15 cellular contexts compared by ENCODE assay signal in the genomic region with DNA sequence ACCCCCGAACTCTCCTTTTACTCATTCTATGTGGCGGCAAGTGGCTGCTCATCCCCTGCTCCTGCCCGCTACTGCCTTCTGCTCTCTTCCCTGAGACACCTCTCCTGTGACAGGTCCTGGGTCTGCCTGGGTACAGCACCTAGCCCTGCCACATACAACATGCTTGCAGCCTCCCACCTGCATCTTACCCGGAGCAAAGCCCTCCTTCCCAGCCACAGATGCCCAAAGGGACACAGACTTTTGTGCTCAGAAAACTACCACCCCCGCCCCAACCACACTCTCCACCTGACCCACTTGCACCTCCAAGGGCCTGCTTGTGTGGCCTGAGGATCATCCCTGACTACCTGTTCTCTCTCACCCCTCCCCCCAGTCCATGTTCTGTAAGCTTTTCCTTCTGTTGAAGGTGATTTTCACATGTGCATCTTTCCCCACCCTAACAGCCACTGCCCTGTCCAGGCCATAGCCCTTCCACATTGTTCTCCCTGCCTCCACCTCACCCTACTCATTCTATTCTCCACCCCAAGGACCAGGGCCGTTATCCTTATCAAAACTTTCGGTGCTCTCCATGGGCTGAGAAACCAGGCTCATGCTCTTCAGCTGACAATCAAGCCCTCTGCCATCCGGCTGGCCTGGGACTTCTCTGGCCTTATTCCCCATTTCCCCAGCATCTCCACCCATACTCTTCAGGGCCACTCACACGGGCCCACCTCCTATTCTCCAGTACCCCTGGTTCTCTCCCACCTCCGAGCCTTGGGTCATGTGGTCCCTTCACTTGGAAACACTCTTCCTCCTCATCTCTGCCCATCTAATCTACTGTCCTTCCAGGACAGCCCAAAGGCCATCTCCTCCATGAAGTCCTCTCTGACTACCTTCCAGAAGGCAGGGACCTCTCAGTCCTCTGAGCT. TPM values are rescaled to one million over a fixed set of nuclear protein-coding genes. Genes with fewer than 3 reads are reported as not detected.
DNase-seq lines count a peak whose midpoint lies in the region; ATAC-seq, FAIRE-seq and TF ChIP-seq lines count a peak whose summit lies in the region.
"Had no signal": no experiment of that assay in that cellular context is flagged by ENCODE, and none has a peak within 500 bp of the region (broad histone marks: within the 10 kb centered on the region; RNA-seq: fewer than 3 reads in every experiment).

No MANE protein-coding gene starts in this region.

- CTCF ChIA-PET in activated CD8-positive, alpha-beta memory T cell treated with anti-CD3 and anti-CD28 coated beads, Interleukin-2, amount 10 ng/mL, durations not matched to agents 7 days and 5 days (lab: Charles Lee): no interaction called here
- CTCF ChIA-PET in H1 (lab: Charles Lee; ENCODE audit: partially characterized antibody): interaction anchor here (0.8 to 7.3 kb wide), 8 partner anchors 9 to 405 kb away, joined by 3 to 62 read pairs (median 4); no protein-coding TSS in a partner anchor

- H3K27ac ChIP-seq in H1 (ENCODE audit: low read depth, low read length): no peak overlapping the region
- H3K27ac ChIP-seq in spleen: no peak overlapping the region
- H3K27ac ChIP-seq: Peyer's patch had no signal

- intact Hi-C loops in spleen (cut with DNase I; ENCODE audit: low total_unique reads): no loop called here

- H4K91ac ChIP-seq in H1 (replicated peaks; ENCODE audit: insufficient read length, low read length): peak overlapping the region; percentile 66

- H2BK120ac ChIP-seq in H1 (replicated peaks; ENCODE audit: low read depth, low read length): no peak overlapping the region

- TF ChIP-seq EP300 in H1 (IDR thresholded peaks at IDR 0.05; ENCODE audit: borderline replicate concordance in 1 of 2, low read depth in 2 of 2, low read length in 2 of 2): no peak

- no peak overlapping the region for H3K9ac ChIP-seq in H1 (replicated peaks in 1 of 4; ENCODE audit: extremely low read depth in 1 of 4, low read depth in 3 of 4, low read length in 3 of 4)

- no peaks in the 10 kb centered on the region for H3K9me3 ChIP-seq in H1 (ENCODE audit: insufficient read depth in 2 of 2, low read depth in 1 of 2, low read length in 1 of 2)
- H3K9me3 ChIP-seq in spleen: no peaks in the 10 kb centered on the region
- H3K9me3 ChIP-seq in MG63: no peaks in the 10 kb centered on the region
- H3K9me3 ChIP-seq: Peyer's patch had no signal

- no peaks in the 10 kb centered on the region for H3K79me2 ChIP-seq in H1 (ENCODE audit: control insufficient read depth in 1 of 2, insufficient read depth in 2 of 2, low read length in 2 of 2)

- H3K4me1 ChIP-seq in H1 (replicated peaks in 1 of 4; ENCODE audit: control insufficient read depth in 3 of 4, insufficient read depth in 4 of 4, low read length in 3 of 4): peaks cover 0 to 14% (median 9%) of the 10 kb centered on the region in 4 experiments; a peak in 5 of 7 replicates
- H3K4me1 ChIP-seq in spleen: no peaks in the 10 kb centered on the region
- H3K4me1 ChIP-seq: Peyer's patch had no signal

- H3K36me3 Mint-ChIP-seq in activated CD8-positive, alpha-beta memory T cell treated with anti-CD3 and anti-CD28 coated beads, Interleukin-2, amount 10 ng/mL, durations not matched to agents 7 days and 5 days: no peaks in the 10 kb centered on the region
- no peaks in the 10 kb centered on the region for H3K36me3 Mint-ChIP-seq in stimulated activated naive B cell treated with anti-CD40 and anti-IgM and Interleukin-4, amounts not matched to agents 10 μg/mL and 1 μg/mL and 100 μg/mL, for 72 hours
- H3K36me3 Mint-ChIP-seq: CD14-positive monocyte had no signal

- no peaks in the 10 kb centered on the region for H3K79me1 ChIP-seq in H1 (ENCODE audit: low read depth, low read length)

- H3K23ac ChIP-seq in H1 (ENCODE audit: insufficient read length): no peak overlapping the region

- H2AK5ac ChIP-seq in H1 (ENCODE audit: low read depth, low read length): no peak overlapping the region

- no peak for ATAC-seq in activated CD8-positive, alpha-beta memory T cell treated with anti-CD3 and anti-CD28 coated beads, Interleukin-2, amount 10 ng/mL, durations not matched to agents 7 days and 5 days
- ATAC-seq in stimulated activated naive B cell treated with anti-CD40 and anti-IgM and Interleukin-4, amounts not matched to agents 10 μg/mL and 1 μg/mL and 100 μg/mL, for 72 hours (replicated peaks): no peak

- no peaks in the 10 kb centered on the region for H4K20me1 ChIP-seq in H1 (replicated peaks in 1 of 2; ENCODE audit: control insufficient read depth in 1 of 2, insufficient read depth in 2 of 2, low read length in 2 of 2)

- POLR2A ChIA-PET in H1 (lab: Charles Lee; ENCODE audit: partially characterized antibody): interaction anchor here (1.1 kb wide), 1 partner anchor 8 kb away, joined by 4 read pairs; no protein-coding TSS in a partner anchor

- H2BK12ac ChIP-seq in H1 (ENCODE audit: low read depth, low read length): peak overlapping the region; percentile 22; the same call in 1 of the 2 replicates

- TF ChIP-seq POLR2A in H1 (IDR thresholded peaks at IDR 0.05; ENCODE audit: control extremely low read depth in 1 of 2, low read depth in 2 of 2, low read length in 2 of 2) (no peak), spleen (IDR thresholded peaks at IDR 0.05) (no peak)

- H3K4me3 ChIP-seq in H1 (ENCODE audit: extremely low read depth in 1 of 4, insufficient read depth in 2 of 4, low read depth in 3 of 4, low read length in 4 of 4) (peak overlapping the region in 1 of 4 experiments; percentile 32; a peak in 1 of 8 replicates), spleen (no peak overlapping the region), MG63 (no peak overlapping the region)
- H3K4me3 ChIP-seq: Peyer's patch had no signal

- H3K4me1 Mint-ChIP-seq in activated CD8-positive, alpha-beta memory T cell treated with anti-CD3 and anti-CD28 coated beads, Interleukin-2, amount 10 ng/mL, durations not matched to agents 7 days and 5 days: peaks cover 6% of the 10 kb centered on the region
- H3K4me1 Mint-ChIP-seq in stimulated activated naive B cell treated with anti-CD40 and anti-IgM and Interleukin-4, amounts not matched to agents 10 μg/mL and 1 μg/mL and 100 μg/mL, for 72 hours: no peaks in the 10 kb centered on the region
- H3K4me1 Mint-ChIP-seq: CD14-positive monocyte had no signal

- H3K36me3 ChIP-seq in H1 (ENCODE audit: control insufficient read depth in 2 of 4, insufficient read depth in 4 of 4, low read length in 3 of 4) (no peaks in the 10 kb centered on the region), spleen (no peaks in the 10 kb centered on the region), MG63 (no peaks in the 10 kb centered on the region)
- H3K36me3 ChIP-seq: Peyer's patch had no signal

- H3K9me3 Mint-ChIP-seq in activated CD8-positive, alpha-beta memory T cell treated with anti-CD3 and anti-CD28 coated beads, Interleukin-2, amount 10 ng/mL, durations not matched to agents 7 days and 5 days (ENCODE audit: low read depth): no peaks in the 10 kb centered on the region
- H3K9me3 Mint-ChIP-seq in stimulated activated naive B cell treated with anti-CD40 and anti-IgM and Interleukin-4, amounts not matched to agents 10 μg/mL and 1 μg/mL and 100 μg/mL, for 72 hours: peaks cover 0 to 2% of the 10 kb centered on the region in 2 donors

- H3K56ac ChIP-seq in H1 (replicated peaks; ENCODE audit: insufficient read length, low read depth, low read length): no peak overlapping the region

- H3K23me2 ChIP-seq in H1 (ENCODE audit: low read depth, low read length): 0 out of 2 replicates have a peak, but pooled peaks cover 2% of the 10 kb centered on the region

- peak overlapping the region; percentile 57 for H3K4ac ChIP-seq in H1 (replicated peaks; ENCODE audit: insufficient read length, low read depth, low read length)

- 86% methylated on average over 10 of the region's 10 CpGs; no CpG with 5 or more reads in 1 of the 2 experiments for WGBS in H1 (ENCODE audit: extremely low coverage in 1 of 2, insufficient coverage in 1 of 2, insufficient read length in 1 of 2, insufficient replicate concordance in 2 of 2, low coverage in 1 of 2, low lambda C conversion rate in 2 of 2, missing lambda C conversion rate in 1 of 2), 2 experiments
- WGBS in spleen, 5 donors: 83 to 92% (median 84%) methylated on average over 10 of the region's 10 CpGs

- H3K18ac ChIP-seq in H1 (ENCODE audit: extremely low read depth, low read length): peak overlapping the region; percentile 71

- H4K5ac ChIP-seq in H1 (ENCODE audit: insufficient read length, low read depth, low read length): no peak overlapping the region

- no peak for FAIRE-seq in H1 (lab: Jason Lieb, UNC)
- FAIRE-seq: HTR-8/SVneo had no signal

- peak; percentile 31 for DNase-seq in activated CD8-positive, alpha-beta memory T cell treated with anti-CD3 and anti-CD28 coated beads, Interleukin-2, amount 10 ng/mL, durations not matched to agents 7 days and 5 days
- DNase-seq in activated CD8-positive, alpha-beta memory T cell treated with anti-CD3 and anti-CD28 coated beads, Interleukin-2, amount 50 U/mL, for 4 hours: no peak
- DNase-seq in H1 (ENCODE audit: low read depth in 1 of 2, low spot score in 2 of 2) (peak in 1 of 2 experiments; percentile 34), mesenteric fat pad (ENCODE audit: low spot score) (peak; percentile 65), spleen (peak; percentile 63), NCI-H146 treated with DMSO at 0.1 percent for 48 hours (lab: John Stamatoyannopoulos, UW; ENCODE audit: unreplicated experiment) (no peak), MG63 (no peak)
- no peak for DNase-seq in stimulated activated naive B cell treated with anti-CD40 and anti-IgM and Interleukin-4, amounts not matched to agents 10 μg/mL and 1 μg/mL and 100 μg/mL, for 72 hours
- DNase-seq: 8988T, NCI-H1105, NCI-H1694, NCI-H2081 treated with DMSO at 0.1 percent for 48 hours had no signal

- peak overlapping the region; percentile 35; the same call in 1 of the 2 replicates for H2BK5ac ChIP-seq in H1 (ENCODE audit: low read depth, low read length)

- no peak for TF ChIP-seq RAD21 in H1 (IDR thresholded peaks at IDR 0.05 in 1 of 2, conservative IDR thresholded peaks at IDR 0.05 in 1 of 2; ENCODE audit: low read depth in 2 of 2, low read length in 2 of 2)

- H2BK15ac ChIP-seq in H1 (ENCODE audit: low read length): peak overlapping the region; percentile 81; the same call in 1 of the 2 replicates

- H4K8ac ChIP-seq in H1 (ENCODE audit: extremely low read depth, insufficient read depth, low read length): no peak overlapping the region

- peak overlapping the region; percentile 53 to 58; a peak in 3 of 4 replicates for H3K4me2 ChIP-seq in H1 (ENCODE audit: insufficient read depth in 1 of 2, low read depth in 2 of 2, low read length in 2 of 2)

- no peak overlapping the region for H3K4me3 Mint-ChIP-seq in activated CD8-positive, alpha-beta memory T cell treated with anti-CD3 and anti-CD28 coated beads, Interleukin-2, amount 10 ng/mL, durations not matched to agents 7 days and 5 days
- H3K4me3 Mint-ChIP-seq in stimulated activated naive B cell treated with anti-CD40 and anti-IgM and Interleukin-4, amounts not matched to agents 10 μg/mL and 1 μg/mL and 100 μg/mL, for 72 hours: no peak overlapping the region
- H3K4me3 Mint-ChIP-seq: CD14-positive monocyte had no signal

- H3K27me3 ChIP-seq in H1 (replicated peaks in 1 of 4; ENCODE audit: control insufficient read depth in 3 of 4, extremely low read depth in 1 of 4, insufficient read depth in 3 of 4, low read length in 3 of 4) (peaks cover 0 to 15% (median 3%) of the 10 kb centered on the region in 4 experiments; a peak in 3 of 7 replicates), spleen (replicated peaks in 1 of 7) (no peaks in the 10 kb centered on the region), MG63 (peaks cover 5% of the 10 kb centered on the region)
- H3K27me3 ChIP-seq: Peyer's patch had no signal

- H3K14ac ChIP-seq in H1 (ENCODE audit: insufficient read length): no peak overlapping the region

- no peak overlapping the region for H3K27ac Mint-ChIP-seq in activated CD8-positive, alpha-beta memory T cell treated with anti-CD3 and anti-CD28 coated beads, Interleukin-2, amount 10 ng/mL, durations not matched to agents 7 days and 5 days
- H3K27ac Mint-ChIP-seq in stimulated activated naive B cell treated with anti-CD40 and anti-IgM and Interleukin-4, amounts not matched to agents 10 μg/mL and 1 μg/mL and 100 μg/mL, for 72 hours: no peak overlapping the region

- no peak overlapping the region for H2AFZ ChIP-seq in H1 (ENCODE audit: low read length)

- peak overlapping the region; percentile 95 for H2BK20ac ChIP-seq in H1 (ENCODE audit: low read length)

- peaks cover 21% of the 10 kb centered on the region for H3K27me3 Mint-ChIP-seq in activated CD8-positive, alpha-beta memory T cell treated with anti-CD3 and anti-CD28 coated beads, Interleukin-2, amount 10 ng/mL, durations not matched to agents 7 days and 5 days
- H3K27me3 Mint-ChIP-seq in stimulated activated naive B cell treated with anti-CD40 and anti-IgM and Interleukin-4, amounts not matched to agents 10 μg/mL and 1 μg/mL and 100 μg/mL, for 72 hours: peaks cover 26 to 27% of the 10 kb centered on the region in 2 donors

- TF ChIP-seq CTCF in H1 (IDR thresholded peaks at IDR 0.05; ENCODE audit: control extremely low read depth in 1 of 3, insufficient read depth in 1 of 3, low read depth in 1 of 3, low read length in 3 of 3): no peak
- TF ChIP-seq CTCF in spleen (IDR thresholded peaks at IDR 0.05 in 8 of 11, conservative IDR thresholded peaks at IDR 0.05 in 3 of 11): no peak

RNA-seq across cellular contexts. Expression of a gene that starts 46.4 kb away (rescaled TPM):
- 10 to 100 TPM; 13.5 to 16.7 TPM for total RNA-seq in activated CD8-positive, alpha-beta memory T cell treated with anti-CD3 and anti-CD28 coated beads, Interleukin-2, amount 10 ng/mL, durations not matched to agents 7 days and 5 days
- 78.5 and 78.7 TPM in 2 replicates for total RNA-seq in H1 (2021; fragmentation: NEBNext Ultra II Directional; extraction: Animal tissue kit (Norgen Biotek cat#: 25700))
- 41.6 and 52.4 TPM in 2 replicates for polyA plus RNA-seq in H1 (2011; rRNA removed)
- polyA plus RNA-seq in H1 (2011; cell fraction: cytosol; rRNA removed): 53.9 TPM
- 44.8 TPM for polyA plus RNA-seq in H1 (2011; cell fraction: nucleus; rRNA removed)
- polyA plus RNA-seq in H1 (2012, experiment 1 of 2): 51.5 to 64.7 TPM (median 54.2 TPM) in 4 replicates
- 34.2 TPM for polyA plus RNA-seq in H1 (2012, experiment 2 of 2)
- polyA plus RNA-seq in H1 (2013, experiment 1 of 2): 37.2 TPM
- polyA plus RNA-seq in H1 (2013, experiment 2 of 2): 38.1 TPM
- 84.4 and 92.7 TPM in 2 replicates for polyA minus RNA-seq in H1 (2011; rRNA and poly(A)+ RNA removed)
- 56.1 TPM for polyA minus RNA-seq in H1 (2011; cell fraction: cytosol; rRNA and poly(A)+ RNA removed)
- 29.8 TPM for polyA minus RNA-seq in H1 (2011; cell fraction: nucleus; rRNA and poly(A)+ RNA removed)
- total RNA-seq in mesenteric fat pad: 26.3 TPM
- total RNA-seq in spleen: 10 to 100 TPM in 2 of 7 donors, 1 to 10 TPM in 5; 6.1 to 14.7 (median 8.7) TPM
- 10 to 100 TPM in 1 of 3 donors, 1 to 10 TPM in 2; 4.0 to 10.8 (median 6.4) TPM for polyA plus RNA-seq in spleen
- total RNA-seq in MG63 (2014; rRNA removed; shearing (Covaris generic); ENCODE audit: low replicate concordance): 61.3 and 79.0 TPM in 2 replicates

Comparison
In these comparisons a context has a peak if more than half of its experiments do, and no peak if none do; other contexts are left out.
1. DNase-seq: peak in activated CD8-positive, alpha-beta memory T cell treated with anti-CD3 and anti-CD28 coated beads, Interleukin-2, amount 10 ng/mL, durations not matched to agents 7 days and 5 days (single experiment), mesenteric fat pad (single experiment) and spleen (single experiment); none in activated CD8-positive, alpha-beta memory T cell treated with anti-CD3 and anti-CD28 coated beads, Interleukin-2, amount 50 U/mL, for 4 hours (single experiment), stimulated activated naive B cell treated with anti-CD40 and anti-IgM and Interleukin-4, amounts not matched to agents 10 μg/mL and 1 μg/mL and 100 μg/mL, for 72 hours (single experiment), NCI-H146 treated with DMSO at 0.1 percent for 48 hours (single experiment) and MG63 (single experiment).